ENCODE assay signal across 9 cellular contexts in the genomic region with DNA sequence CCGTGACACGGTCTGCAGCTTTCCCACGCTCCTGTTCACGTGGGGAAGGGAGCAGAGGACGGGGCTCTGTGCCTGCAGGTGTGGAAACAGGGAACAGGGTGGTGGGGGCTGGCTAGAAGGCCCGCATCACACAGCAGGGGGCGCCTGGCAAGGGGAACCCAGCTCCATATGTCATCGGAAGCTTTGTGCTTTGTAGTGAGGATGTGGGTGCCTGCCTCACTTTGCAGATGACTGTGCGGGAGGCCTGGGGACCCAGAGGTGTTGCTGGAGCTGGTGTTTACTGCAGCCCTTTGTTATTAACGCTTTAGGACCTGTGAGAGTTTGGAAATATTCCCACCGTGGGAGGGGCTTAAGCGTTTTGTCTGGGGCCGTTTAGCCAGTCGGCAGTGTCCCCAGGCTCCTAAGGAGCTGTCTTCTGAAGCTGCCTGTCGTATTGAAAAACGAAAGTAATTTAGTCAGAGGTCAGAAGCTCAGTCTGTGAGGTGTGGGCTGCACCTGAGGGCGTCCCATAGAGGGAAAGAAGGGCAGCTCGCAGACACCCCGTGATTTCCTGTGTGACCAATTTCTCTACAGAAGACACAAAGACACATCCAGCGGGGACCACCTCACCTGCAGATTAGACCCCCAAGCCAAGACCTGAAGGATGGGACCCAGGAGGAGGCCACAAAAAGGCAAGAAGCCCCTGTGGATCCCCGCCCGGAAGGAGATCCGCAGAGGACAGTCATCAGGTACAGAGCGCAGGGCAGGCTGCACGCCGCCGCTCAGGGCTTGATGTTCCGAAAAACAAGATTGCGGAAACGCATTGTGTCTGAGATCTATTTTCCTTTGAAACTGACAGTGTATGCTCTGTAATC. TPM values are rescaled to one million over a fixed set of nuclear protein-coding genes. Genes with fewer than 3 reads are reported as not detected.
DNase-seq lines count a peak whose midpoint lies in the region; ATAC-seq and TF ChIP-seq lines count a peak whose summit lies in the region.
"Had no signal": no experiment of that assay in that cellular context is flagged by ENCODE, and none has a peak within 500 bp of the region (broad histone marks: within the 10 kb centered on the region; RNA-seq: fewer than 3 reads in every experiment).

No MANE protein-coding gene starts in this region.

- H3K27me3 Mint-ChIP-seq in osteocyte (ENCODE audit: unreplicated experiment) = no peaks in the 10 kb centered on the region

- H3K27me3 ChIP-seq in GM06990 (replicated peaks; ENCODE audit: control insufficient read depth, insufficient read depth, low read length) = no peaks in the 10 kb centered on the region
- H3K27me3 ChIP-seq: heart right ventricle had no signal

- H3K36me3 ChIP-seq in GM06990 (ENCODE audit: control insufficient read depth, insufficient read depth, low read length) = peaks cover 19% of the 10 kb centered on the region

- H3K4me1 Mint-ChIP-seq in osteocyte (ENCODE audit: unreplicated experiment) = no peaks in the 10 kb centered on the region

- no peak overlapping the region for H3K27ac Mint-ChIP-seq in osteocyte (ENCODE audit: unreplicated experiment)

- no peaks in the 10 kb centered on the region for H3K9me3 Mint-ChIP-seq in osteocyte (ENCODE audit: unreplicated experiment)

- TF ChIP-seq CTCF in GM06990 (IDR thresholded peaks at IDR 0.05; ENCODE audit: insufficient read depth, low read length, poor library complexity, severe bottlenecking) (peak; percentile 93), osteocyte (IDR thresholded peaks at IDR 0.05) (no peak)

- peaks cover 37% of the 10 kb centered on the region for H3K36me3 Mint-ChIP-seq in osteocyte (ENCODE audit: unreplicated experiment)

- no peak overlapping the region for H3K4me3 Mint-ChIP-seq in osteocyte (ENCODE audit: unreplicated experiment)

- peak; percentile 72 for ATAC-seq in GM21576 (IDR thresholded peaks at IDR 0.05; ENCODE audit: unreplicated experiment)

- DNase-seq in GM06990 (ENCODE audit: extremely low read depth, insufficient read length) = peak; percentile 81
- DNase-seq in NCI-H2171 (lab: John Stamatoyannopoulos, UW) = peak; percentile 66
- DNase-seq in activated T-helper 9 cell treated with anti-CD3 and anti-CD28 coated beads, Interleukin-2, amount 50 U/mL, for 16 hours (ENCODE audit: low read depth) = peak; percentile 80
- DNase-seq in stimulated activated CD4-positive, alpha-beta T cell treated with anti-CD3 and anti-CD28 coated beads, Interleukin-15, amount 100 ng/mL, for 48 hours (ENCODE audit: low read depth in 2 of 2) = peak; percentile 74 to 83
- DNase-seq in kidney tubule cell (ENCODE audit: low spot score) = no peak
- no peak for DNase-seq in osteocyte (ENCODE audit: extremely low spot score, unreplicated experiment)
- DNase-seq in cerebellar cortex (ENCODE audit: low spot score) = no peak
- DNase-seq: heart right ventricle had no signal

- peak overlapping the region; percentile 40 for H3K4me3 ChIP-seq in GM06990 (replicated peaks; ENCODE audit: low read depth, low read length)

RNA-seq across cellular contexts. Expression of a gene that starts 9.1 kb away (rescaled TPM):
- 109 and 120 TPM in 2 replicates for total RNA-seq in osteocyte

RNA-seq across cellular contexts. Expression of a gene that starts 18.6 kb away (rescaled TPM):
- 34.2 and 38.3 TPM in 2 replicates for total RNA-seq in osteocyte

RNA-seq across cellular contexts. Expression of a gene that starts 18.6 kb away (rescaled TPM):
- 118 TPM in 2 replicates for total RNA-seq in osteocyte

RNA-seq across cellular contexts. Expression of a gene that starts 25.5 kb away (rescaled TPM):
- total RNA-seq in osteocyte = 3.1 and 3.4 TPM in 2 replicates

RNA-seq across cellular contexts. Expression of a gene that starts 42.0 kb away (rescaled TPM):
- 0.46 TPM in 1 of 2 replicates, not detected in the other for total RNA-seq in osteocyte

Comparison
In these comparisons a context has a peak if more than half of its experiments do, and no peak if none do; other contexts are left out.
1. DNase-seq: peak in GM06990 (single experiment), NCI-H2171 (single experiment), activated T-helper 9 cell treated with anti-CD3 and anti-CD28 coated beads, Interleukin-2, amount 50 U/mL, for 16 hours (single experiment) and stimulated activated CD4-positive, alpha-beta T cell treated with anti-CD3 and anti-CD28 coated beads, Interleukin-15, amount 100 ng/mL, for 48 hours (2 of 2); none in kidney tubule cell (single experiment), osteocyte (single experiment) and cerebellar cortex (single experiment).